Comparison of ENCODE assay signal across 9 cellular contexts in genomic region chr2:46187112-46187618, GRCh38.
DNase-seq lines count a peak whose midpoint lies in the region; ATAC-seq and TF ChIP-seq lines count a peak whose summit lies in the region.
"Had no signal": no experiment of that assay in that cellular context is flagged by ENCODE, and none has a peak within 500 bp of the region (broad histone marks: within the 10 kb centered on the region; RNA-seq: fewer than 3 reads in every experiment).

No MANE protein-coding gene starts in this region.

- no peaks in the 10 kb centered on the region for H3K9me3 ChIP-seq in neutrophil

- CTCF ChIA-PET in GM10248 (lab: Yijun Ruan, JAX) = interaction anchor here (0.9 kb wide), 1 partner anchor 24 kb away, joined by 3 read pairs; no protein-coding TSS in a partner anchor

- no peak for TF ChIP-seq POLR2A in NB4 (IDR thresholded peaks at IDR 0.05; ENCODE audit: extremely low read depth, insufficient read length)

- H3K27ac ChIP-seq in neutrophil = peak overlapping the region; percentile 11

- H3K27me3 Mint-ChIP-seq in mesothelial cell of epicardium (ENCODE audit: low read depth) = no peaks in the 10 kb centered on the region

- POLR2A ChIA-PET in GM10248 (lab: Yijun Ruan, JAX) = no interaction called here

- no peaks in the 10 kb centered on the region for H3K36me3 ChIP-seq in neutrophil

- H3K4me3 ChIP-seq in NB4 (ENCODE audit: low read depth, low read length) (peak overlapping the region; percentile 17), neutrophil (ENCODE audit: low read depth in 1 of 2, low read length in 1 of 2) (no peak overlapping the region)

- H3K4me3 Mint-ChIP-seq in mesothelial cell of epicardium = no peak overlapping the region
- H3K4me3 Mint-ChIP-seq: nephron had no signal

- no peak overlapping the region for H3K27ac Mint-ChIP-seq in mesothelial cell of epicardium
- H3K27ac Mint-ChIP-seq: nephron had no signal

- DNase-seq in GM10248 (ENCODE audit: extremely low spot score) (peak; percentile 77), NB4 (ENCODE audit: low read depth) (peak; percentile 84), cerebellum (ENCODE audit: low spot score) (peak; percentile 51), mesothelial cell of epicardium (ENCODE audit: low spot score in 2 of 2, unreplicated experiment in 2 of 2) (no peak)

- H3K36me3 Mint-ChIP-seq in mesothelial cell of epicardium = no peaks in the 10 kb centered on the region

- H3K4me1 ChIP-seq in neutrophil (ENCODE audit: control insufficient read depth in 1 of 2, insufficient read depth in 1 of 2, low read depth in 1 of 2, low read length in 1 of 2) = peaks cover 0 to 4% of the 10 kb centered on the region in 2 experiments

- TF ChIP-seq CTCF in GM10248 (IDR thresholded peaks at IDR 0.05; ENCODE audit: control extremely low read depth, extremely low read depth, low read depth, missing control alignments) (no peak), NB4 (IDR thresholded peaks at IDR 0.05; ENCODE audit: low read depth, low read length) (no peak), neutrophil (IDR thresholded peaks at IDR 0.05) (no peak), mesothelial cell of epicardium (IDR thresholded peaks at IDR 0.05; ENCODE audit: unreplicated experiment) (no peak)

- peak; percentile 85 for ATAC-seq in GM21737 (IDR thresholded peaks at IDR 0.05; ENCODE audit: unreplicated experiment)
- ATAC-seq in HG03460 (IDR thresholded peaks at IDR 0.05; ENCODE audit: unreplicated experiment) = no peak
- no peak for ATAC-seq in GM19397 (IDR thresholded peaks at IDR 0.05; ENCODE audit: unreplicated experiment)

- no peaks in the 10 kb centered on the region for H3K9me3 Mint-ChIP-seq in mesothelial cell of epicardium
- H3K9me3 Mint-ChIP-seq: nephron had no signal

- H3K4me1 Mint-ChIP-seq in mesothelial cell of epicardium = no peaks in the 10 kb centered on the region
- H3K4me1 Mint-ChIP-seq: nephron had no signal

- no peaks in the 10 kb centered on the region for H3K27me3 ChIP-seq in neutrophil

Comparison
In these comparisons a context has a peak if more than half of its experiments do, and no peak if none do; other contexts are left out.
1. DNase-seq: peak in GM10248 (single experiment), NB4 (single experiment) and cerebellum (single experiment); none in mesothelial cell of epicardium (0 of 2).